Comparison of ENCODE assay signal across 18 cellular contexts in genomic region chr2:119475857-119476244, GRCh38. TPM values are rescaled to one million over a fixed set of nuclear protein-coding genes. Genes with fewer than 3 reads are reported as not detected.
"Had no signal": no experiment of that assay in that cellular context is flagged by ENCODE, and none has a peak within 500 bp of the region (broad histone marks: within the 10 kb centered on the region; RNA-seq: fewer than 3 reads in every experiment).

No MANE protein-coding gene starts in this region.

- H3K4me1 Mint-ChIP-seq: activated naive CD8-positive, alpha-beta T cell treated with anti-CD3 and anti-CD28 coated beads, Interleukin-2, amount 50 U/mL, for 24 hours; activated T-helper 17 cell treated with anti-CD3 and anti-CD28 coated beads, Interleukin-2, amount 50 U/mL, for 72 hours; T-cell had no signal

- H3K9me3 Mint-ChIP-seq: activated naive CD4-positive, alpha-beta T cell treated with anti-CD3 and anti-CD28 coated beads for 36 hours; activated naive CD8-positive, alpha-beta T cell treated with anti-CD3 and anti-CD28 coated beads, Interleukin-2, amount 50 U/mL, for 24 hours; activated T-helper 17 cell treated with anti-CD3 and anti-CD28 coated beads, Interleukin-2, amount 50 U/mL, for 72 hours; effector memory CD8-positive, alpha-beta T cell; naive thymus-derived CD8-positive, alpha-beta T cell; stimulated activated naive CD8-positive, alpha-beta T cell treated with anti-CD3 and anti-CD28 coated beads, Interleukin-15, Interleukin-2, amounts not matched to agents 100 ng/mL and 50 ng/mL, for 24 hours; T-cell had no signal

- H3K4me1 ChIP-seq: ascending aorta, gastrocnemius medialis had no signal

- H3K4me3 ChIP-seq: ascending aorta, gastrocnemius medialis, heart left ventricle, mucosa of descending colon, smooth muscle cell had no signal

- H3K27me3 ChIP-seq: ascending aorta, gastrocnemius medialis, heart left ventricle had no signal

- H3K27ac ChIP-seq: ascending aorta, epithelial cell of prostate, gastrocnemius medialis, thoracic aorta had no signal

- H3K9me3 ChIP-seq: ascending aorta, gastrocnemius medialis, heart left ventricle, mucosa of descending colon, thoracic aorta had no signal

- ATAC-seq: activated CD4-positive, CD25-positive, alpha-beta regulatory T cell treated with anti-CD3 and anti-CD28 coated beads, Interleukin-2, amount 50 U/mL, for 24 hours had no signal

- DNase-seq: T-helper 9 cell had no signal

- H3K27ac Mint-ChIP-seq: activated naive CD4-positive, alpha-beta T cell treated with anti-CD3 and anti-CD28 coated beads for 36 hours; activated naive CD8-positive, alpha-beta T cell treated with anti-CD3 and anti-CD28 coated beads, Interleukin-2, amount 50 U/mL, for 24 hours; activated T-helper 17 cell treated with anti-CD3 and anti-CD28 coated beads, Interleukin-2, amount 50 U/mL, for 72 hours; naive thymus-derived CD8-positive, alpha-beta T cell; stimulated activated naive CD8-positive, alpha-beta T cell treated with anti-CD3 and anti-CD28 coated beads, Interleukin-15, Interleukin-2, amounts not matched to agents 100 ng/mL and 50 ng/mL, for 24 hours; T-cell had no signal

- H3K4me2 ChIP-seq: smooth muscle cell had no signal

- H3K36me3 ChIP-seq: ascending aorta, gastrocnemius medialis, heart left ventricle, thoracic aorta had no signal

- H3K4me3 Mint-ChIP-seq: activated naive CD4-positive, alpha-beta T cell treated with anti-CD3 and anti-CD28 coated beads for 36 hours; activated naive CD8-positive, alpha-beta T cell treated with anti-CD3 and anti-CD28 coated beads, Interleukin-2, amount 50 U/mL, for 24 hours; activated T-helper 17 cell treated with anti-CD3 and anti-CD28 coated beads, Interleukin-2, amount 50 U/mL, for 72 hours; effector memory CD8-positive, alpha-beta T cell; naive thymus-derived CD8-positive, alpha-beta T cell; stimulated activated naive CD8-positive, alpha-beta T cell treated with anti-CD3 and anti-CD28 coated beads, Interleukin-15, Interleukin-2, amounts not matched to agents 100 ng/mL and 50 ng/mL, for 24 hours; T-cell had no signal

RNA-seq across cellular contexts. Expression of gene TMEM37, which starts 44.2 kb away (rescaled TPM):
- polyA plus RNA-seq: naive thymus-derived CD8-positive, alpha-beta T cell had no signal

RNA-seq across cellular contexts. Expression of gene SCTR, which starts 48.4 kb away (rescaled TPM):
- polyA plus RNA-seq: mammary epithelial cell; naive thymus-derived CD8-positive, alpha-beta T cell; smooth muscle cell; urinary bladder had no signal
